ENCODE assay signal across 8 cellular contexts in the genomic region with DNA sequence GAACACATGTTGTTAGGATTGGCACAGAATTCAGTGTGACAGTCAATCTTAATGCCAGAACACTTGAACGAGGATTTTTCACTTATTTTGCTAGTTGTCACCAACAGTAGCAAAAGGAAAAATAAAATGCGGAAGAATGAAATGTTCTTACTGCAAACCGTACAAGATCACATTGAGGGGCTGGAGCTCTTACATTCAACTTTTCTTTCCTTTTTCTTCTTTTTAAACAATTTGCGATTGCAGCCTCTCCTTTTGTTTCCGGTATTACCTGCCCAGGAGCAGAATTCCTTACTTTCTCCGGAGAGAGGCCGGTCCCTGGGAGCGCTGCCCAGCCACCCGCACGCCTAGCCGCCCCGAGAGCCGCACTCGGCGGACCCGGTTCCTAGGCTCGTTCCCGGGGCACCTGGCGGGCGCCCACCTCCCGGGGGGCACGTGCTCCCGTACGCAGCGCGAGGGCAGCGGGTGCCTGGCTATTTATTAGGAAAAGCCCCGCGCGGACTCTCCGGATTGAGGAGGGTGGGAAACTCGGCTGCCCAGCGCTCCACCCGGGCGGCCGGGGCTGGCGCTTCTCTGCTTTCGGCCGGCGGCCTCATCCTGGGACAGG. TPM values are rescaled to one million over a fixed set of nuclear protein-coding genes. Genes with fewer than 3 reads are reported as not detected.
DNase-seq lines count a peak whose midpoint lies in the region; ATAC-seq lines count a peak whose summit lies in the region.

No MANE protein-coding gene starts in this region.

- peaks cover 31% of the 10 kb centered on the region for H3K4me1 Mint-ChIP-seq in T-helper 2 cell treated with Interferon-gamma antibody and Interleukin-4, amounts not matched to agents 5 μg/mL and 100 μg/mL, for 36 hours (ENCODE audit: low read depth)
- H3K4me1 Mint-ChIP-seq in stimulated activated effector memory CD8-positive, alpha-beta T cell treated with anti-CD3 and anti-CD28 coated beads, Interleukin-12 subunit alpha, Interleukin-12 subunit beta, amount 100 ng/mL, for 72 hours, result peaks cover 37% of the 10 kb centered on the region

- H3K9me3 ChIP-seq in HUES48 (ENCODE audit: control insufficient read depth, insufficient read depth, low read length), result no peaks in the 10 kb centered on the region

- peaks cover 10% of the 10 kb centered on the region for H3K27me3 Mint-ChIP-seq in T-helper 2 cell treated with Interferon-gamma antibody and Interleukin-4, amounts not matched to agents 5 μg/mL and 100 μg/mL, for 36 hours (ENCODE audit: low read depth)

- H3K9me3 Mint-ChIP-seq in T-helper 2 cell treated with Interferon-gamma antibody and Interleukin-4, amounts not matched to agents 5 μg/mL and 100 μg/mL, for 36 hours, result no peaks in the 10 kb centered on the region
- H3K9me3 Mint-ChIP-seq in activated naive CD4-positive, alpha-beta T cell treated with anti-CD3 and anti-CD28 coated beads, Interleukin-2, amount 50 U/mL, for 72 hours, result no peaks in the 10 kb centered on the region
- no peaks in the 10 kb centered on the region for H3K9me3 Mint-ChIP-seq in stimulated activated effector memory CD8-positive, alpha-beta T cell treated with anti-CD3 and anti-CD28 coated beads, Interleukin-12 subunit alpha, Interleukin-12 subunit beta, amount 100 ng/mL, for 72 hours

- peak overlapping the region; percentile 99 for H3K27ac ChIP-seq in HUES48 (ENCODE audit: low read depth, low read length)

- H3K4me3 ChIP-seq in HUES48 (ENCODE audit: low read depth, low read length), result peak overlapping the region; percentile 96
- H3K4me3 ChIP-seq in iPS-11a (ENCODE audit: low read depth, low read length), result peak overlapping the region; percentile 74

- H3K27me3 ChIP-seq in HUES48 (ENCODE audit: control insufficient read depth, insufficient read depth, low read length), result no peaks in the 10 kb centered on the region

- peak overlapping the region; percentile 83 for H3K4me3 Mint-ChIP-seq in T-helper 2 cell treated with Interferon-gamma antibody and Interleukin-4, amounts not matched to agents 5 μg/mL and 100 μg/mL, for 36 hours
- peak overlapping the region; percentile 86 for H3K4me3 Mint-ChIP-seq in stimulated activated effector memory CD8-positive, alpha-beta T cell treated with anti-CD3 and anti-CD28 coated beads, Interleukin-12 subunit alpha, Interleukin-12 subunit beta, amount 100 ng/mL, for 72 hours

- DNase-seq in T-helper 2 cell treated with Interferon-gamma antibody and Interleukin-4, amounts not matched to agents 5 μg/mL and 100 μg/mL, for 36 hours (ENCODE audit: low spot score), result no peak
- no peak for DNase-seq in T-helper 2 cell
- DNase-seq in activated naive CD4-positive, alpha-beta T cell treated with anti-CD3 and anti-CD28 coated beads, Interleukin-2, amount 50 U/mL, for 72 hours (ENCODE audit: low spot score in 2 of 2), result no peak
- DNase-seq in stimulated activated effector memory CD8-positive, alpha-beta T cell treated with anti-CD3 and anti-CD28 coated beads, Interleukin-12 subunit alpha, Interleukin-12 subunit beta, amount 100 ng/mL, for 72 hours (ENCODE audit: low spot score in 2 of 2), result no peak
- DNase-seq in T1000 (lab: John Stamatoyannopoulos, UW), result no peak
- no peak for DNase-seq in activated gamma-delta T cell treated with Interleukin-2 at 50 U/mL for 16 hours

- H3K4me1 ChIP-seq in HUES48 (ENCODE audit: control insufficient read depth, insufficient read depth, low read length), result peaks cover 29% of the 10 kb centered on the region; the same call in 1 of the 2 replicates

- peaks cover 5% of the 10 kb centered on the region; the same call in 1 of the 2 replicates for H3K36me3 ChIP-seq in HUES48 (ENCODE audit: control insufficient read depth, insufficient read depth, low read length)

- H3K36me3 Mint-ChIP-seq in T-helper 2 cell treated with Interferon-gamma antibody and Interleukin-4, amounts not matched to agents 5 μg/mL and 100 μg/mL, for 36 hours (ENCODE audit: low read depth), result peaks cover 2% of the 10 kb centered on the region
- H3K36me3 Mint-ChIP-seq in activated naive CD4-positive, alpha-beta T cell treated with anti-CD3 and anti-CD28 coated beads, Interleukin-2, amount 50 U/mL, for 72 hours, result peaks cover 12 to 26% of the 10 kb centered on the region in 2 donors
- H3K36me3 Mint-ChIP-seq in stimulated activated effector memory CD8-positive, alpha-beta T cell treated with anti-CD3 and anti-CD28 coated beads, Interleukin-12 subunit alpha, Interleukin-12 subunit beta, amount 100 ng/mL, for 72 hours, result peaks cover 19% of the 10 kb centered on the region

- ATAC-seq in activated naive CD4-positive, alpha-beta T cell treated with anti-CD3 and anti-CD28 coated beads, Interleukin-2, amount 50 U/mL, for 72 hours, result no peak
- ATAC-seq in stimulated activated effector memory CD8-positive, alpha-beta T cell treated with anti-CD3 and anti-CD28 coated beads, Interleukin-12 subunit alpha, Interleukin-12 subunit beta, amount 100 ng/mL, for 72 hours, result no peak

- H3K9ac ChIP-seq in HUES48 (ENCODE audit: low read depth, low read length), result peak overlapping the region; percentile 90

- H3K27ac Mint-ChIP-seq in T-helper 2 cell treated with Interferon-gamma antibody and Interleukin-4, amounts not matched to agents 5 μg/mL and 100 μg/mL, for 36 hours, result peak overlapping the region; percentile 89
- peak overlapping the region; percentile 93 to 94 for H3K27ac Mint-ChIP-seq in activated naive CD4-positive, alpha-beta T cell treated with anti-CD3 and anti-CD28 coated beads, Interleukin-2, amount 50 U/mL, for 72 hours
- H3K27ac Mint-ChIP-seq in stimulated activated effector memory CD8-positive, alpha-beta T cell treated with anti-CD3 and anti-CD28 coated beads, Interleukin-12 subunit alpha, Interleukin-12 subunit beta, amount 100 ng/mL, for 72 hours, result peak overlapping the region; percentile 94

RNA-seq across cellular contexts. Expression of a gene that starts 1.2 kb away (rescaled TPM):
- 10 to 100 TPM; 50.4 to 76.4 TPM for total RNA-seq in activated naive CD4-positive, alpha-beta T cell treated with anti-CD3 and anti-CD28 coated beads, Interleukin-2, amount 50 U/mL, for 72 hours
